Comparison of ENCODE assay signal across 19 cellular contexts in the genomic region with DNA sequence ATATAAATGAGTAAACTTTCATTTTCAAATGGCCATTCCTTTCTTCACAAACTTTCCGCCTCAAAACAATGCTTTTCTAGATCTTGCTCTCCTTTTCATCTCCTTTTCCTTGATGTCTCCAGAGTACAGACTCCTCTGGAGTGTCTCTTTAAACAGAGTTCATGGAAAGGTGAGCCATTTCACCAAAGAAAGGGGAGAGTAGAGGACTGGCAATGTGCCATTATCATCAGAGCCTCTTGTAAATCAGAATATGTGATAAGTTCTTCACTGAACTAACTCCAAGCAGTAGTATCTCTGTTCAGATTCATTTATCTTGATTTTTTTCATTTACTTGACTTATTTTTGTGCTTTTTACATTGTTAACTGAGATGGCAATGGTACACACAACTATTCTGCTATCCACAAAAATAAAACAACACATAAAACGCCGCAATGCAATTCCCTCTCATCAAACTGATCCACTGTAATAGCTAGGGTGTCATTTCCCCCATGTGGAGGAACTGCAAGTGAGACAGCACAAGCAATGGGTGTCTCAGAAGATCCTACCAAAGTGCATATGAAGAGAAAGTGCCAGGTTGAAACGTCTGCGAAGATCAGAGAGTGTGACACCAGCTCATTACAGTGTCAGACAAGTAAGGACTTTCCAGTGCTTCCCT.
DNase-seq lines count a peak whose midpoint lies in the region; ATAC-seq and TF ChIP-seq lines count a peak whose summit lies in the region.
"Had no signal": no experiment of that assay in that cellular context is flagged by ENCODE, and none has a peak within 500 bp of the region (broad histone marks: within the 10 kb centered on the region; RNA-seq: fewer than 3 reads in every experiment).

No MANE protein-coding gene starts in this region.

- H3K27ac ChIP-seq in breast epithelium: no peak overlapping the region
- no peak overlapping the region for H3K27ac ChIP-seq in colonic mucosa
- H3K27ac ChIP-seq: 22Rv1 had no signal

- no peaks in the 10 kb centered on the region for H3K36me3 Mint-ChIP-seq in activated T-helper 17 cell treated with anti-CD3 and anti-CD28 coated beads, Interleukin-2, amount 50 U/mL, for 72 hours (ENCODE audit: low read depth)
- H3K36me3 Mint-ChIP-seq in nephron progenitor cell (ENCODE audit: low read depth): peaks cover 13% of the 10 kb centered on the region
- H3K36me3 Mint-ChIP-seq: CD14-positive monocyte had no signal

- peak overlapping the region; percentile 24 for H3K27ac Mint-ChIP-seq in activated T-helper 17 cell treated with anti-CD3 and anti-CD28 coated beads, Interleukin-2, amount 50 U/mL, for 72 hours
- H3K27ac Mint-ChIP-seq in nephron progenitor cell: peak overlapping the region; percentile 75
- H3K27ac Mint-ChIP-seq: CD14-positive monocyte had no signal

- no peaks in the 10 kb centered on the region for H3K36me3 ChIP-seq in breast epithelium
- H3K36me3 ChIP-seq in colonic mucosa: no peaks in the 10 kb centered on the region

- H3K4me1 Mint-ChIP-seq in activated T-helper 17 cell treated with anti-CD3 and anti-CD28 coated beads, Interleukin-2, amount 50 U/mL, for 72 hours: no peaks in the 10 kb centered on the region
- peaks cover 44% of the 10 kb centered on the region for H3K4me1 Mint-ChIP-seq in nephron progenitor cell

- no peak for ATAC-seq in activated T-helper 17 cell treated with anti-CD3 and anti-CD28 coated beads, Interleukin-2, amount 50 U/mL, for 72 hours (replicated peaks)
- ATAC-seq: K562, PC-3 had no signal

- no peaks in the 10 kb centered on the region for H3K9me3 Mint-ChIP-seq in activated T-helper 17 cell treated with anti-CD3 and anti-CD28 coated beads, Interleukin-2, amount 50 U/mL, for 72 hours
- peaks cover 21% of the 10 kb centered on the region for H3K9me3 Mint-ChIP-seq in nephron progenitor cell

- H3K4me1 ChIP-seq in breast epithelium: no peaks in the 10 kb centered on the region
- no peaks in the 10 kb centered on the region for H3K4me1 ChIP-seq in colonic mucosa

- H3K27me3 ChIP-seq in breast epithelium (no peaks in the 10 kb centered on the region), colonic mucosa (no peaks in the 10 kb centered on the region)

- no peaks in the 10 kb centered on the region for H3K27me3 Mint-ChIP-seq in activated T-helper 17 cell treated with anti-CD3 and anti-CD28 coated beads, Interleukin-2, amount 50 U/mL, for 72 hours
- H3K27me3 Mint-ChIP-seq in nephron progenitor cell (ENCODE audit: low read depth, poor library complexity): no peaks in the 10 kb centered on the region

- TF ChIP-seq CTCF in choroid plexus epithelial cell (conservative IDR thresholded peaks at IDR 0.05; ENCODE audit: low read depth, low read length) (no peak), nephron progenitor cell (IDR thresholded peaks at IDR 0.05) (no peak), breast epithelium (IDR thresholded peaks at IDR 0.05) (no peak), colonic mucosa (IDR thresholded peaks at IDR 0.05) (no peak)

- H3K4me3 ChIP-seq in choroid plexus epithelial cell (ENCODE audit: low read depth, low read length): no peak overlapping the region
- H3K4me3 ChIP-seq in breast epithelium: no peak overlapping the region
- H3K4me3 ChIP-seq in colonic mucosa: no peak overlapping the region
- H3K4me3 ChIP-seq: K562 had no signal

- H3K9me3 ChIP-seq in breast epithelium (no peaks in the 10 kb centered on the region), colonic mucosa (no peaks in the 10 kb centered on the region)

- no peak for TF ChIP-seq POLR2A in breast epithelium (IDR thresholded peaks at IDR 0.05)

- no peak overlapping the region for H3K4me3 Mint-ChIP-seq in activated T-helper 17 cell treated with anti-CD3 and anti-CD28 coated beads, Interleukin-2, amount 50 U/mL, for 72 hours
- H3K4me3 Mint-ChIP-seq in nephron progenitor cell: peak overlapping the region; percentile 16
- H3K4me3 Mint-ChIP-seq: CD14-positive monocyte had no signal

- H3K9ac ChIP-seq in colonic mucosa (ENCODE audit: low read depth in 2 of 2, low read length in 2 of 2): no peak overlapping the region

- intact Hi-C loops in breast epithelium (cut with DNase I; ENCODE audit: low total_unique reads): no loop called here
- intact Hi-C loops in colonic mucosa (cut with DNase I): loop anchor here (10.0 kb wide), 2 partner anchors 203 to 753 kb away; no protein-coding TSS in a partner anchor

- peak; percentile 25 for DNase-seq in NCI-H1092 treated with DMSO at 0.1 percent for 48 hours (lab: John Stamatoyannopoulos, UW)
- DNase-seq in NCI-H1092 (lab: John Stamatoyannopoulos, UW): no peak
- DNase-seq in choroid plexus epithelial cell (ENCODE audit: low read depth): peak; percentile 88
- DNase-seq in nephron progenitor cell: no peak
- no peak for DNase-seq in breast epithelium (ENCODE audit: low spot score in 2 of 2)
- no peak for DNase-seq in NCI-H1694 treated with DMSO at 0.1 percent for 48 hours (lab: John Stamatoyannopoulos, UW)
- no peak for DNase-seq in colonic mucosa
- DNase-seq: DMS79 treated with DMSO at 0.1 percent for 48 hours, NCI-H1417 treated with DMSO at 0.1 percent for 48 hours, NCI-H1930, NCI-H510A, NCI-H82, PC-3, RPMI8226, SIG-M5 had no signal

Comparison
In these comparisons a context has a peak if more than half of its experiments do, and no peak if none do; other contexts are left out.
1. DNase-seq: peak in NCI-H1092 treated with DMSO at 0.1 percent for 48 hours (single experiment) and choroid plexus epithelial cell (single experiment); none in NCI-H1092 (single experiment), nephron progenitor cell (single experiment), breast epithelium (0 of 2), NCI-H1694 treated with DMSO at 0.1 percent for 48 hours (single experiment) and colonic mucosa (single experiment).